Comparison of ENCODE assay signal across 23 cellular contexts in the genomic region with DNA sequence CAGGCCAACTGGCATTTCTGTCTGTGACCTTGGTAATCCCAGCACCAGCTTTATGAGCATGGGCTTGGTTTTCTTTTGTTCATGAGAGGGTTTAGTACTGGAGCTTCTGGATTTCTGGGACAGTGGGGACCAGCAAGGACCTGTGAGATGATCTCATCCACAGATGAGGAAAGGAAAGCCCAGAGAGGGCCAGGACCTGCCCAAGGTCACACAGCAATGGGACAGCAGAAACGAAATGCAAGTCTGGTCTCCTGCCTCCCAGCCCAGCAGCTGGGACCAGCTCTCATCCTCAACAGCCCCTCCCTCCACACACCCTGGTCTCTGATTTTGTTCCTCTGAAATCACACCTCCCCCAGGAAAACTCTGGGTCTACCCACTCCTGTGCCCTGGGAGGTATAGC. TPM values are rescaled to one million over a fixed set of nuclear protein-coding genes. Genes with fewer than 3 reads are reported as not detected.
DNase-seq lines count a peak whose midpoint lies in the region; ATAC-seq, FAIRE-seq and TF ChIP-seq lines count a peak whose summit lies in the region.
"Had no signal": no experiment of that assay in that cellular context is flagged by ENCODE, and none has a peak within 500 bp of the region (broad histone marks: within the 10 kb centered on the region; RNA-seq: fewer than 3 reads in every experiment).

No MANE protein-coding gene starts in this region.

- no peaks in the 10 kb centered on the region for H3K36me3 ChIP-seq in OCI-LY3 (replicated peaks; ENCODE audit: low read depth, low read length)
- H3K36me3 ChIP-seq in osteoblast (ENCODE audit: insufficient read depth, low read length): no peaks in the 10 kb centered on the region
- H3K36me3 ChIP-seq: BE2C had no signal

- no peak overlapping the region for H3K9ac ChIP-seq in OCI-LY3 (ENCODE audit: low read length)

- H4K20me1 ChIP-seq in OCI-LY3 (ENCODE audit: insufficient read depth, low read length): no peaks in the 10 kb centered on the region
- H4K20me1 ChIP-seq in osteoblast (ENCODE audit: insufficient read depth, low read length): no peaks in the 10 kb centered on the region

- H3K27me3 Mint-ChIP-seq in stimulated activated memory B cell treated with anti-CD40 and anti-IgM and Interleukin-4, amounts not matched to agents 10 μg/mL and 1 μg/mL and 100 μg/mL, for 72 hours: peaks cover 61% of the 10 kb centered on the region

- H3K9me3 ChIP-seq in A549: no peaks in the 10 kb centered on the region
- H3K9me3 ChIP-seq in OCI-LY3 (ENCODE audit: insufficient read depth, low read length): no peaks in the 10 kb centered on the region
- H3K9me3 ChIP-seq in osteoblast (ENCODE audit: low read depth, low read length): no peaks in the 10 kb centered on the region
- H3K9me3 ChIP-seq: BE2C, Caco-2 had no signal

- in situ Hi-C loops in G401 (cut with HindIII; ENCODE audit: low sequenced_read_pairs): loop anchor here (25.0 kb wide), 1 partner anchor 165 kb away; no protein-coding TSS in a partner anchor

- H3K4me3 ChIP-seq in A549 (no peak overlapping the region), OCI-LY3 (ENCODE audit: low read length) (no peak overlapping the region; the same call in 1 of the 2 replicates), osteoblast (ENCODE audit: insufficient read depth, low read length) (no peak overlapping the region)

- no peaks in the 10 kb centered on the region for H3K9me3 Mint-ChIP-seq in stimulated activated memory B cell treated with anti-CD40 and anti-IgM and Interleukin-4, amounts not matched to agents 10 μg/mL and 1 μg/mL and 100 μg/mL, for 72 hours
- H3K9me3 Mint-ChIP-seq: CD4-positive, alpha-beta T cell had no signal

- H3K4me1 ChIP-seq in A549 (0 out of 3 replicates have a peak, but pooled peaks cover 2% of the 10 kb centered on the region), OCI-LY3 (ENCODE audit: low read length) (no peaks in the 10 kb centered on the region; the same call in 1 of the 2 replicates), osteoblast (ENCODE audit: insufficient read depth, low read length) (no peaks in the 10 kb centered on the region)
- H3K4me1 ChIP-seq: BE2C, Caco-2 had no signal

- POLR2A ChIA-PET in A549 (lab: Yijun Ruan, JAX): no interaction called here

- H3K4me3 Mint-ChIP-seq in stimulated activated memory B cell treated with anti-CD40 and anti-IgM and Interleukin-4, amounts not matched to agents 10 μg/mL and 1 μg/mL and 100 μg/mL, for 72 hours: no peak overlapping the region
- H3K4me3 Mint-ChIP-seq: CD4-positive, alpha-beta T cell; H9 had no signal

- CTCF ChIA-PET in A549 (lab: Yijun Ruan, JAX): interaction anchor here (0.6 to 14.4 kb wide), 69 partner anchors 8 to 716 kb away, joined by 3 to 225 read pairs (median 4); a partner anchor contains a TSS

- FAIRE-seq in A549 (lab: Jason Lieb, UNC): no peak
- FAIRE-seq: D721Med had no signal

- H2AFZ ChIP-seq in OCI-LY3 (ENCODE audit: low read depth, low read length) (peak overlapping the region; percentile 58; the same call in 1 of the 2 replicates), osteoblast (ENCODE audit: low read length) (no peak overlapping the region)

- ATAC-seq in A549 (no peak), HG03442 (IDR thresholded peaks at IDR 0.05; ENCODE audit: unreplicated experiment) (no peak)
- ATAC-seq in stimulated activated memory B cell treated with anti-CD40 and anti-IgM and Interleukin-4, amounts not matched to agents 10 μg/mL and 1 μg/mL and 100 μg/mL, for 72 hours: no peak

- no peak overlapping the region for H3K27ac Mint-ChIP-seq in stimulated activated memory B cell treated with anti-CD40 and anti-IgM and Interleukin-4, amounts not matched to agents 10 μg/mL and 1 μg/mL and 100 μg/mL, for 72 hours
- H3K27ac Mint-ChIP-seq: CD4-positive, alpha-beta T cell had no signal

- H3K79me2 ChIP-seq in OCI-LY3 (ENCODE audit: low read length) (no peaks in the 10 kb centered on the region), osteoblast (ENCODE audit: insufficient read depth, low read length) (no peaks in the 10 kb centered on the region)

- no peak for TF ChIP-seq EP300 in A549 (IDR thresholded peaks at IDR 0.05)

- TF ChIP-seq CTCF in A549 (IDR thresholded peaks at IDR 0.05) (no peak), OCI-LY3 (IDR thresholded peaks at IDR 0.05; ENCODE audit: low read depth, low read length) (no peak), osteoblast (IDR thresholded peaks at IDR 0.05; ENCODE audit: extremely low read depth, low read depth, low read length) (no peak)

- no peak for TF ChIP-seq POLR2A in A549 (IDR thresholded peaks at IDR 0.05; ENCODE audit: low read length)

- no peak for TF ChIP-seq RAD21 in A549 (conservative IDR thresholded peaks at IDR 0.05 in 1 of 2, IDR thresholded peaks at IDR 0.05 in 1 of 2)

- WGBS in A549 (ENCODE audit: missing lambda C conversion rate): 59% methylated on average over 1 of the region's 1 CpG

- no peak overlapping the region for H3K27ac ChIP-seq in A549
- no peak overlapping the region for H3K27ac ChIP-seq in OCI-LY3 (ENCODE audit: low read length)
- H3K27ac ChIP-seq in osteoblast (ENCODE audit: low read depth, low read length): no peak overlapping the region
- H3K27ac ChIP-seq: C4-2B, HL-60 had no signal

- H3K27me3 ChIP-seq in OCI-LY3 (ENCODE audit: low read depth, low read length) (no peaks in the 10 kb centered on the region), osteoblast (ENCODE audit: insufficient read depth, low read length) (no peaks in the 10 kb centered on the region)

- DNase-seq in A549 (ENCODE audit: low read depth in 1 of 2, low spot score in 1 of 2) (no peak), G401 (ENCODE audit: low spot score) (peak; percentile 6), osteoblast (ENCODE audit: insufficient read length, low spot score, missing footprints) (peak; percentile 62), hypothalamus (lab: John Stamatoyannopoulos, UW) (no peak), dedifferentiated amniotic fluid mesenchymal stem cell (ENCODE audit: extremely low spot score) (no peak)
- DNase-seq: ACHN; BE2C; CD4-positive, alpha-beta T cell; GF-D8; IMR-90; KBM-7 had no signal

- peaks cover 5% of the 10 kb centered on the region for H3K4me1 Mint-ChIP-seq in stimulated activated memory B cell treated with anti-CD40 and anti-IgM and Interleukin-4, amounts not matched to agents 10 μg/mL and 1 μg/mL and 100 μg/mL, for 72 hours

- no peaks in the 10 kb centered on the region for H3K36me3 Mint-ChIP-seq in stimulated activated memory B cell treated with anti-CD40 and anti-IgM and Interleukin-4, amounts not matched to agents 10 μg/mL and 1 μg/mL and 100 μg/mL, for 72 hours

- H3K4me2 ChIP-seq in A549: no peak overlapping the region; the same call in 2 of the 3 replicates
- H3K4me2 ChIP-seq in OCI-LY3 (ENCODE audit: low read length): peak overlapping the region; percentile 90; the same call in 1 of the 2 replicates
- H3K4me2 ChIP-seq in osteoblast (ENCODE audit: insufficient read depth, low read length): no peak overlapping the region

TF ChIP-seq in A549, 52 proteins besides CTCF, POLR2A, EP300 and RAD21:
- TF ChIP-seq HOXB5 (CRISPR knock-in tag; IDR thresholded peaks at IDR 0.05) (no peak), ZFP36 (IDR thresholded peaks at IDR 0.05; ENCODE audit: borderline replicate concordance, partially characterized antibody) (peak; percentile 30)

RNA-seq across cellular contexts. Expression of a gene that starts 7.2 kb away (rescaled TPM):
- polyA plus RNA-seq in A549 (2011; rRNA removed) (not detected in 2 replicates), A549 (2017; fragmentation: RNase III; extraction: RNeasy Plus Mini Kit Qiagen cat#74134 plus additional on column Dnase treatment) (not detected in 3 replicates)
- polyA plus RNA-seq in A549 (2012; cell fraction: cytosol; rRNA removed): not detected in 2 replicates
- not detected in 2 replicates for polyA plus RNA-seq in A549 (2012; cell fraction: nucleus; rRNA removed)
- not detected in 2 replicates for polyA minus RNA-seq in A549 (2011; rRNA and poly(A)+ RNA removed)
- not detected in 2 replicates for total RNA-seq in G401 (2014; rRNA removed; shearing (Covaris generic))
- total RNA-seq in osteoblast: not detected in 2 replicates
- total RNA-seq: A172; Caco-2; CD4-positive, alpha-beta T cell; Daoy; H1; H9; HT1080; IMR-90 had no signal
- polyA plus RNA-seq: H1, IMR-90 had no signal

RNA-seq across cellular contexts. Expression of a gene that starts 42.5 kb away (rescaled TPM):
- 1.1 and 1.2 TPM in 2 replicates for polyA plus RNA-seq in A549 (2011; rRNA removed)
- polyA plus RNA-seq in A549 (2012; cell fraction: cytosol; rRNA removed): 0.94 and 0.95 TPM in 2 replicates
- 2.0 and 2.1 TPM in 2 replicates for polyA plus RNA-seq in A549 (2012; cell fraction: nucleus; rRNA removed)
- 1.1 to 1.6 TPM (median 1.2 TPM) in 3 replicates for polyA plus RNA-seq in A549 (2017; fragmentation: RNase III; extraction: RNeasy Plus Mini Kit Qiagen cat#74134 plus additional on column Dnase treatment)
- 0.83 and 0.91 TPM in 2 replicates for polyA minus RNA-seq in A549 (2011; rRNA and poly(A)+ RNA removed)
- total RNA-seq in G401 (2014; rRNA removed; shearing (Covaris generic)): 0.44 TPM in 1 of 2 replicates, not detected in the other
- total RNA-seq in osteoblast: 0.29 and 0.36 TPM in 2 replicates

Comparison
In these comparisons a context has a peak if more than half of its experiments do, and no peak if none do; other contexts are left out.
1. DNase-seq: peak in G401 (single experiment) and osteoblast (single experiment); none in A549 (0 of 2), hypothalamus (0 of 51) and dedifferentiated amniotic fluid mesenchymal stem cell (single experiment).